Comparison of ENCODE assay signal across 2 cellular contexts in the genomic region with DNA sequence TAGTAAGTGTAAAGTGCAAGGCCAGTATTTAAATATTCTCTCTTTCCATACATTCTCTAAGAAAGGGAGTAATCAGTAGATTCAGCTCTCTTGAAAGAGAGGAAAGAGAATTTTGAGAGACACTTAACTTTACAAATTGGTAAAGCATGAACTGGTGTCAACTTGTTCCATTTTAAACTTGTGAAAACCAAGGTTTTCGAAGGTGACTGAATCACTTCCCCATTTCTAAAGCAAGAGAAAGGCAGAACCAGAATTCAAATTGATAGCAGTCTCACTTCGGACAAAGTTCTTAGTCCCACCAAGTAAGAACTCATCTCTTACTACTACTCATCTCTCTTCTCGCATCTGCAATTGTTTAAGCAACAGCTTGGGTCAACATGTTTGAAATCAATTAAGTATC.
TF ChIP-seq lines count a peak whose summit lies in the region.

No MANE protein-coding gene starts in this region.

TF ChIP-seq in SK-N-SH, 30 proteins besides CTCF, POLR2A, EP300 and RAD21 (continued from another document):
- TF ChIP-seq, protein P1, sequence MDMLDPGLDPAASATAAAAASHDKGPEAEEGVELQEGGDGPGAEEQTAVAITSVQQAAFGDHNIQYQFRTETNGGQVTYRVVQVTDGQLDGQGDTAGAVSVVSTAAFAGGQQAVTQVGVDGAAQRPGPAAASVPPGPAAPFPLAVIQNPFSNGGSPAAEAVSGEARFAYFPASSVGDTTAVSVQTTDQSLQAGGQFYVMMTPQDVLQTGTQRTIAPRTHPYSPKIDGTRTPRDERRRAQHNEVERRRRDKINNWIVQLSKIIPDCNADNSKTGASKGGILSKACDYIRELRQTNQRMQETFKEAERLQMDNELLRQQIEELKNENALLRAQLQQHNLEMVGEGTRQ (IDR thresholded peaks at IDR 0.05; ENCODE audit: borderline replicate concordance, low read depth, low read length) = no peak
- TF ChIP-seq, protein P2, sequence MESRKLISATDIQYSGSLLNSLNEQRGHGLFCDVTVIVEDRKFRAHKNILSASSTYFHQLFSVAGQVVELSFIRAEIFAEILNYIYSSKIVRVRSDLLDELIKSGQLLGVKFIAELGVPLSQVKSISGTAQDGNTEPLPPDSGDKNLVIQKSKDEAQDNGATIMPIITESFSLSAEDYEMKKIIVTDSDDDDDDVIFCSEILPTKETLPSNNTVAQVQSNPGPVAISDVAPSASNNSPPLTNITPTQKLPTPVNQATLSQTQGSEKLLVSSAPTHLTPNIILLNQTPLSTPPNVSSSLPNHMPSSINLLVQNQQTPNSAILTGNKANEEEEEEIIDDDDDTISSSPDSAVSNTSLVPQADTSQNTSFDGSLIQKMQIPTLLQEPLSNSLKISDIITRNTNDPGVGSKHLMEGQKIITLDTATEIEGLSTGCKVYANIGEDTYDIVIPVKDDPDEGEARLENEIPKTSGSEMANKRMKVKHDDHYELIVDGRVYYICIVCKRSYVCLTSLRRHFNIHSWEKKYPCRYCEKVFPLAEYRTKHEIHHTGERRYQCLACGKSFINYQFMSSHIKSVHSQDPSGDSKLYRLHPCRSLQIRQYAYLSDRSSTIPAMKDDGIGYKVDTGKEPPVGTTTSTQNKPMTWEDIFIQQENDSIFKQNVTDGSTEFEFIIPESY (IDR thresholded peaks at IDR 0.05; ENCODE audit: borderline replicate concordance, low read depth) = no peak
- no peak for TF ChIP-seq JUND (IDR thresholded peaks at IDR 0.05)
- TF ChIP-seq, protein P3, sequence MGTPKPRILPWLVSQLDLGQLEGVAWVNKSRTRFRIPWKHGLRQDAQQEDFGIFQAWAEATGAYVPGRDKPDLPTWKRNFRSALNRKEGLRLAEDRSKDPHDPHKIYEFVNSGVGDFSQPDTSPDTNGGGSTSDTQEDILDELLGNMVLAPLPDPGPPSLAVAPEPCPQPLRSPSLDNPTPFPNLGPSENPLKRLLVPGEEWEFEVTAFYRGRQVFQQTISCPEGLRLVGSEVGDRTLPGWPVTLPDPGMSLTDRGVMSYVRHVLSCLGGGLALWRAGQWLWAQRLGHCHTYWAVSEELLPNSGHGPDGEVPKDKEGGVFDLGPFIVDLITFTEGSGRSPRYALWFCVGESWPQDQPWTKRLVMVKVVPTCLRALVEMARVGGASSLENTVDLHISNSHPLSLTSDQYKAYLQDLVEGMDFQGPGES (IDR thresholded peaks at IDR 0.05; ENCODE audit: low read depth, low read length) = no peak
- no peak for TF ChIP-seq NRF1 (IDR thresholded peaks at IDR 0.05; ENCODE audit: low read depth, low read length)
- TF ChIP-seq YY1 (IDR thresholded peaks at IDR 0.05; ENCODE audit: low read depth) = no peak
- TF ChIP-seq TCF12 (IDR thresholded peaks at IDR 0.05) = no peak
- TF ChIP-seq FOXJ3 (CRISPR knock-in tag; IDR thresholded peaks at IDR 0.05) = no peak
- no peak for TF ChIP-seq TEAD4 (IDR thresholded peaks at IDR 0.05; ENCODE audit: borderline replicate concordance, insufficient read depth)
- TF ChIP-seq POLR2AphosphoS5 (IDR thresholded peaks at IDR 0.05; ENCODE audit: low read depth, low read length) = no peak
- no peak for TF ChIP-seq SMC3 (IDR thresholded peaks at IDR 0.05; ENCODE audit: low read depth, low read length)
- TF ChIP-seq ELF1 (IDR thresholded peaks at IDR 0.05) = no peak
- no peak for TF ChIP-seq NFIC (IDR thresholded peaks at IDR 0.05; ENCODE audit: borderline replicate concordance)
- no peak for TF ChIP-seq EZH2phosphoT487 (IDR thresholded peaks at IDR 0.05; ENCODE audit: borderline replicate concordance, low read depth)
- no peak for TF ChIP-seq MEF2A (IDR thresholded peaks at IDR 0.05; ENCODE audit: borderline replicate concordance, low read depth)
- TF ChIP-seq TAF1 (IDR thresholded peaks at IDR 0.05; ENCODE audit: borderline replicate concordance, low read depth, low read length) = no peak

TF ChIP-seq in SK-N-SH treated with all-trans-retinoic acid at 6 μM for 48 hours, 23 proteins besides CTCF, POLR2A, EP300 and RAD21 (continued from another document):
- TF ChIP-seq, protein P4, sequence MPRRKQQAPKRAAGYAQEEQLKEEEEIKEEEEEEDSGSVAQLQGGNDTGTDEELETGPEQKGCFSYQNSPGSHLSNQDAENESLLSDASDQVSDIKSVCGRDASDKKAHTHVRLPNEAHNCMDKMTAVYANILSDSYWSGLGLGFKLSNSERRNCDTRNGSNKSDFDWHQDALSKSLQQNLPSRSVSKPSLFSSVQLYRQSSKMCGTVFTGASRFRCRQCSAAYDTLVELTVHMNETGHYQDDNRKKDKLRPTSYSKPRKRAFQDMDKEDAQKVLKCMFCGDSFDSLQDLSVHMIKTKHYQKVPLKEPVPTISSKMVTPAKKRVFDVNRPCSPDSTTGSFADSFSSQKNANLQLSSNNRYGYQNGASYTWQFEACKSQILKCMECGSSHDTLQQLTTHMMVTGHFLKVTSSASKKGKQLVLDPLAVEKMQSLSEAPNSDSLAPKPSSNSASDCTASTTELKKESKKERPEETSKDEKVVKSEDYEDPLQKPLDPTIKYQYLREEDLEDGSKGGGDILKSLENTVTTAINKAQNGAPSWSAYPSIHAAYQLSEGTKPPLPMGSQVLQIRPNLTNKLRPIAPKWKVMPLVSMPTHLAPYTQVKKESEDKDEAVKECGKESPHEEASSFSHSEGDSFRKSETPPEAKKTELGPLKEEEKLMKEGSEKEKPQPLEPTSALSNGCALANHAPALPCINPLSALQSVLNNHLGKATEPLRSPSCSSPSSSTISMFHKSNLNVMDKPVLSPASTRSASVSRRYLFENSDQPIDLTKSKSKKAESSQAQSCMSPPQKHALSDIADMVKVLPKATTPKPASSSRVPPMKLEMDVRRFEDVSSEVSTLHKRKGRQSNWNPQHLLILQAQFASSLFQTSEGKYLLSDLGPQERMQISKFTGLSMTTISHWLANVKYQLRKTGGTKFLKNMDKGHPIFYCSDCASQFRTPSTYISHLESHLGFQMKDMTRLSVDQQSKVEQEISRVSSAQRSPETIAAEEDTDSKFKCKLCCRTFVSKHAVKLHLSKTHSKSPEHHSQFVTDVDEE (CRISPR knock-in tag; IDR thresholded peaks at IDR 0.05) = no peak
- TF ChIP-seq ZNF565 (CRISPR knock-in tag; conservative IDR thresholded peaks at IDR 0.05; ENCODE audit: low read depth) (no peak), BACH2 (CRISPR knock-in tag; IDR thresholded peaks at IDR 0.05; ENCODE audit: borderline replicate concordance) (no peak), PPARA (CRISPR knock-in tag; IDR thresholded peaks at IDR 0.05; ENCODE audit: borderline replicate concordance) (no peak), SNAI2 (CRISPR knock-in tag; IDR thresholded peaks at IDR 0.05) (no peak)
- TF ChIP-seq, protein P5, sequence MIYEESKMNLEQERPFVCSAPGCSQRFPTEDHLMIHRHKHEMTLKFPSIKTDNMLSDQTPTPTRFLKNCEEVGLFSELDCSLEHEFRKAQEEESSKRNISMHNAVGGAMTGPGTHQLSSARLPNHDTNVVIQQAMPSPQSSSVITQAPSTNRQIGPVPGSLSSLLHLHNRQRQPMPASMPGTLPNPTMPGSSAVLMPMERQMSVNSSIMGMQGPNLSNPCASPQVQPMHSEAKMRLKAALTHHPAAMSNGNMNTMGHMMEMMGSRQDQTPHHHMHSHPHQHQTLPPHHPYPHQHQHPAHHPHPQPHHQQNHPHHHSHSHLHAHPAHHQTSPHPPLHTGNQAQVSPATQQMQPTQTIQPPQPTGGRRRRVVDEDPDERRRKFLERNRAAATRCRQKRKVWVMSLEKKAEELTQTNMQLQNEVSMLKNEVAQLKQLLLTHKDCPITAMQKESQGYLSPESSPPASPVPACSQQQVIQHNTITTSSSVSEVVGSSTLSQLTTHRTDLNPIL (CRISPR knock-in tag; IDR thresholded peaks at IDR 0.05; ENCODE audit: low read depth) = no peak
